Comparison of ENCODE assay signal across 29 cellular contexts in the genomic region with DNA sequence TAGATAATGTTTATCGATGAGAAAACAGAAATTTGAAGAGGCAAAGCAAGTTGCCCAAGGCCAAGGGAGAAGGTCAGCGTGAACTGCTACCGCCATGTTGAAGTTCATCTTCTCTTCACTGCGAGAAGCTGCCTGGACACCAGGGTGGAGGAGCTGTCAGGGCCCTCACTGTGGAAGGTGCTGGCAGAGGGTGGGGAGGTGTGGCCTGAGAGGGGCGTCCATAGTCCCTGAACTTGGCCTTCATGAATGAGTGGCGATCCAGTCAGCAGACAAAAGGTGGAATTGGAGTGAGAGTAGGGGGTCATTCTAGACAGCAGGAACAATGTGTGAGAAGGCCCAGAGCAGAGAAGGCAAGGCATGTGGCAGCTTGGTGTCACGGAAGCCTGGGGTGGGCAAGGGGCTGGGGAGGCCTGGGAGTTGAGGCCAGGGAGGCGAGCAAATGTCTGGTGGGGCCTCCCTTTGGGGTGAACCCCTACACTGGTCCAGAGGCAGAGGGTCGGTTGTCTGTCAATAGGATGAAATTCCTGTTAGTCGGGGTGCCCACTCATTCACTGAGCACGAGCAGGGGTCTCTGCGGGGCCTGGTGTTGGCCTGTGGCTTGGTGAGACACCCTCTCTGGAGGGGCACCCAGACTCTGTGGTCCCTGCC. TPM values are rescaled to one million over a fixed set of nuclear protein-coding genes. Genes with fewer than 3 reads are reported as not detected.
"Had no signal": no experiment of that assay in that cellular context is flagged by ENCODE, and none has a peak within 500 bp of the region (broad histone marks: within the 10 kb centered on the region; RNA-seq: fewer than 3 reads in every experiment).

No MANE protein-coding gene starts in this region.

- H3K9me3 Mint-ChIP-seq: activated B cell treated with CpG ODN at 0.5 μM for 24 hours; activated CD4-positive, alpha-beta T cell treated with anti-CD3 and anti-CD28 coated beads, Interleukin-2, amount 10 ng/mL, durations not matched to agents 24 days and 14 days; activated naive CD4-positive, alpha-beta T cell treated with anti-CD3 and anti-CD28 coated beads for 36 hours; activated T-helper 17 cell treated with anti-CD3 and anti-CD28 coated beads, Interleukin-2, amount 50 U/mL, for 72 hours; T-cell had no signal

- H3K27ac Mint-ChIP-seq: activated B cell treated with CpG ODN at 0.5 μM for 24 hours; activated CD4-positive, alpha-beta T cell treated with anti-CD3 and anti-CD28 coated beads, Interleukin-2, amount 10 ng/mL, durations not matched to agents 24 days and 14 days; activated naive CD4-positive, alpha-beta T cell treated with anti-CD3 and anti-CD28 coated beads for 36 hours; activated naive CD8-positive, alpha-beta T cell; activated T-helper 17 cell treated with anti-CD3 and anti-CD28 coated beads, Interleukin-2, amount 50 U/mL, for 72 hours; T-cell had no signal

- H3K36me3 ChIP-seq: brain microvascular endothelial cell had no signal

- H3K27ac ChIP-seq: brain microvascular endothelial cell had no signal

- H3K4me3 Mint-ChIP-seq: activated B cell treated with CpG ODN at 0.5 μM for 24 hours; activated CD4-positive, alpha-beta T cell treated with anti-CD3 and anti-CD28 coated beads, Interleukin-2, amount 10 ng/mL, durations not matched to agents 24 days and 14 days; activated naive CD4-positive, alpha-beta T cell treated with anti-CD3 and anti-CD28 coated beads for 36 hours; activated naive CD8-positive, alpha-beta T cell; activated T-helper 17 cell treated with anti-CD3 and anti-CD28 coated beads, Interleukin-2, amount 50 U/mL, for 72 hours; T-cell had no signal

- H3K27me3 ChIP-seq: brain microvascular endothelial cell had no signal

- H3K36me3 Mint-ChIP-seq: activated naive CD8-positive, alpha-beta T cell; T-cell had no signal

- DNase-seq: activated B cell treated with CpG ODN at 0.5 μM for 24 hours; activated CD4-positive, alpha-beta T cell treated with anti-CD3 and anti-CD28 coated beads for 1 hour; activated CD4-positive, alpha-beta T cell treated with anti-CD3 and anti-CD28 coated beads, Interleukin-2, amount 10 ng/mL, durations not matched to agents 24 days and 14 days; activated CD4-positive, alpha-beta T cell treated with anti-CD3 and anti-CD28 coated beads, Interleukin-2, amount 50 U/mL, for 48 hours; activated CD8-positive, alpha-beta memory T cell treated with anti-CD3 and anti-CD28 coated beads for 24 hours; activated gamma-delta T cell; activated naive CD4-positive, alpha-beta T cell treated with anti-CD3 and anti-CD28 coated beads for 36 hours; activated T-cell treated with anti-CD3 and anti-CD28 coated beads for 4 hours; activated T-cell treated with anti-CD3 and anti-CD28 coated beads, Interleukin-2, amount 50 U/mL, for 48 hours; brain microvascular endothelial cell; Karpas-422; MM.1S; NCI-H1105; NCI-H1436; NCI-H1694 treated with DMSO at 0.1 percent for 48 hours; NCI-H2029 treated with DMSO at 0.1 percent for 48 hours; NCI-H510A treated with DMSO at 0.1 percent for 48 hours; NCI-H69; NK-92 treated with Interleukin-12 subunit alpha and Interleukin-12 subunit beta, amount 100 ng/mL, for 24 hours; OCI-M1; RPMI8226; T-cell; T-helper 2 cell; T1000 had no signal

- H3K4me3 ChIP-seq: K562 had no signal

- ATAC-seq: activated T-helper 17 cell treated with anti-CD3 and anti-CD28 coated beads, Interleukin-2, amount 50 U/mL, for 72 hours; K562; Panc1; Right ventricle myocardium inferior; T-cell had no signal

- H3K4me1 Mint-ChIP-seq: activated B cell treated with CpG ODN at 0.5 μM for 24 hours; activated CD4-positive, alpha-beta T cell treated with anti-CD3 and anti-CD28 coated beads, Interleukin-2, amount 10 ng/mL, durations not matched to agents 24 days and 14 days had no signal

RNA-seq across cellular contexts. Expression of gene KCNF1, which starts 33.3 kb away (rescaled TPM):
- total RNA-seq: activated B cell treated with CpG ODN at 0.5 μM for 24 hours; activated CD4-positive, alpha-beta T cell treated with anti-CD3 and anti-CD28 coated beads, Interleukin-2, amount 10 ng/mL, durations not matched to agents 24 days and 14 days; activated naive CD4-positive, alpha-beta T cell treated with anti-CD3 and anti-CD28 coated beads for 36 hours; activated T-helper 17 cell treated with anti-CD3 and anti-CD28 coated beads, Interleukin-2, amount 50 U/mL, for 72 hours; K562; T-cell had no signal
- polyA plus RNA-seq: K562 had no signal
